In genomic region chr2:219835493-219835892, GRCh38 we compare ENCODE assay signal across 23 cellular contexts.
"Had no signal": no experiment of that assay in that cellular context is flagged by ENCODE, and none has a peak within 500 bp of the region (broad histone marks: within the 10 kb centered on the region; RNA-seq: fewer than 3 reads in every experiment).

No MANE protein-coding gene starts in this region.

- H3K4me3 Mint-ChIP-seq: dendritic cell treated with granulocyte-macrophage colony-stimulating factor and Interleukin-4, amounts not matched to agents 40 ng/mL and 50 ng/mL, for 4 days; effector memory CD8-positive, alpha-beta T cell; endodermal cell had no signal

- H3K27ac Mint-ChIP-seq: dendritic cell treated with granulocyte-macrophage colony-stimulating factor and Interleukin-4, amounts not matched to agents 40 ng/mL and 50 ng/mL, for 4 days; effector memory CD8-positive, alpha-beta T cell; endodermal cell had no signal

- H3K36me3 ChIP-seq: colonic mucosa, esophagus muscularis mucosa, esophagus squamous epithelium, gastrocnemius medialis, gastroesophageal sphincter had no signal

- DNase-seq: colonic mucosa; cortex of kidney; dermis blood vessel endothelial cell; dorsolateral prefrontal cortex; effector CD4-positive, alpha-beta T cell; effector CD8-positive, alpha-beta T cell; effector memory CD4-positive, alpha-beta T cell; effector memory CD8-positive, alpha-beta T cell; erythroblast; esophagus squamous epithelium; foreskin fibroblast; foreskin keratinocyte; foreskin melanocyte; gastrocnemius medialis; glutamatergic neuron; head of caudate nucleus had no signal

- H3K27ac ChIP-seq: colonic mucosa, coronary artery, dorsolateral prefrontal cortex, epithelial cell of prostate, esophagus muscularis mucosa, esophagus squamous epithelium, foreskin keratinocyte, gastrocnemius medialis, gastroesophageal sphincter had no signal

- H3K9me3 ChIP-seq: colonic mucosa, esophagus muscularis mucosa, esophagus squamous epithelium, gastrocnemius medialis, gastroesophageal sphincter had no signal

- ATAC-seq: effector memory CD8-positive, alpha-beta T cell; esophagus mucosa; foreskin keratinocyte; gastrocnemius medialis; gastroesophageal sphincter had no signal

- H3K4me1 ChIP-seq: colonic mucosa, esophagus muscularis mucosa, esophagus squamous epithelium, foreskin keratinocyte, gastrocnemius medialis, gastroesophageal sphincter had no signal

- H3K4me3 ChIP-seq: colonic mucosa, coronary artery, dorsolateral prefrontal cortex, esophagus muscularis mucosa, esophagus squamous epithelium, gastrocnemius medialis, gastroesophageal sphincter had no signal

- H3K27me3 ChIP-seq: colonic mucosa, dorsolateral prefrontal cortex, esophagus muscularis mucosa, foreskin keratinocyte, gastrocnemius medialis had no signal

- H3K27me3 Mint-ChIP-seq: dendritic cell treated with granulocyte-macrophage colony-stimulating factor and Interleukin-4, amounts not matched to agents 40 ng/mL and 50 ng/mL, for 4 days had no signal

- H3K9me3 Mint-ChIP-seq: dendritic cell treated with granulocyte-macrophage colony-stimulating factor and Interleukin-4, amounts not matched to agents 40 ng/mL and 50 ng/mL, for 4 days; effector memory CD8-positive, alpha-beta T cell; endodermal cell had no signal
